ENCODE assay signal across 9 cellular contexts in the genomic region with DNA sequence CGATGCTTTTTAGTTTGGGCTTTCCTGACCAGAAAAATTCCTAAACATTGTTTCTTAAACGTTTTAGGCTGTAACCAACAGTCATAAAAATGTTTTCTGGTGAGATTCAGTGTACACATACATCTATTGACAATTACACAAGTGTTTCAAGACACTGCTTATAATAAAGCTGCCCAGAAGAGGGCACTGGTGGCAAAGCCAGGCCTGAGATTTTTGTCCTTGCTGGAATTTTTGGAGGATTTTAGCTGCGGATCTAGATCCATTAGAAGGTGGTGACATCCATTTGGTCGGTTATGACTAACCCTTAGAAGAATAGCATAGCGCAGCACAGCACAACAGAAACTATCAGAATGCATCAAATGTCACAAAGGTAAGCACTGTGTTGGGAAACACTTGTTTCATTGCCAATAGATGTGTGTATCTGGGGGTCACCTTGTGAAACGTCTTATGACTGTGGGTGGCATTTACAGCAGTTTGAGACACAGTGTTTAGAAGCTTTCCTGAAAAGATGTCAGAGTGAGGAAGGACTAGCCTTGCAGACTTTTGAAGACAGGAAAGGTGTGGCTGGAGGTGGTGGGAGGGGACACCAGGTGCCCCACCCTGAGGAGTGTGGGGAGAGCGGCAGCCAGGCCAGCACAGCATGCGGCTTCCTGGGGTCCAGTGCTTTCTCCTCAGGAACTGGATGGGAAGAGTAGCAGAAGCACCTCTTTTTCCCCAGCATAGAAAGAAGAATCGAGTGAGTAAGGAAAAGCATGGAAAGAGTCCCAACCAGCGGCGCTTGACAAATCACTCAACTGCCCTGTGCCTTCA. TPM values are rescaled to one million over a fixed set of nuclear protein-coding genes. Genes with fewer than 3 reads are reported as not detected.
DNase-seq lines count a peak whose midpoint lies in the region; ATAC-seq and TF ChIP-seq lines count a peak whose summit lies in the region.
"Had no signal": no experiment of that assay in that cellular context is flagged by ENCODE, and none has a peak within 500 bp of the region (broad histone marks: within the 10 kb centered on the region; RNA-seq: fewer than 3 reads in every experiment).

No MANE protein-coding gene starts in this region.

- BruUV-seq in Calu3 (replicated peaks; lab: Mats Ljungman, UMichigan) = no TSS peak

- peaks cover 91% of the 10 kb centered on the region for H3K27me3 Mint-ChIP-seq in Calu3 (ENCODE audit: unreplicated experiment)
- peaks cover 7% of the 10 kb centered on the region for H3K27me3 Mint-ChIP-seq in activated CD8-positive, alpha-beta T cell treated with anti-CD3 and anti-CD28 coated beads, Interleukin-2, amount 10 ng/mL, durations not matched to agents 7 days and 5 days (ENCODE audit: low read depth)
- H3K27me3 Mint-ChIP-seq: dendritic cell treated with granulocyte-macrophage colony-stimulating factor and Interleukin-4, amounts not matched to agents 40 ng/mL and 50 ng/mL, for 4 days had no signal

- intact Hi-C loops in Calu3 (cut with micrococcal nuclease; ENCODE audit: unreplicated experiment) = loop anchor here (1.0 kb wide), 2 partner anchors 44 to 73 kb away; no protein-coding TSS in a partner anchor

- ATAC-seq in activated CD4-positive, CD25-positive, alpha-beta regulatory T cell treated with anti-CD3 and anti-CD28 coated beads, Interleukin-2, amount 50 U/mL, for 24 hours = no peak
- ATAC-seq in activated CD8-positive, alpha-beta T cell treated with anti-CD3 and anti-CD28 coated beads, Interleukin-2, amount 10 ng/mL, durations not matched to agents 7 days and 5 days = no peak

- CTCF ChIA-PET in Calu3 (lab: Charles Lee) = interaction anchor here (1.1 to 1.4 kb wide), 4 partner anchors 41 to 57 kb away, joined by 3 to 20 read pairs (median 3); no protein-coding TSS in a partner anchor
- CTCF ChIA-PET in activated CD8-positive, alpha-beta T cell treated with anti-CD3 and anti-CD28 coated beads, Interleukin-2, amount 10 ng/mL, durations not matched to agents 7 days and 5 days (lab: Charles Lee) = interaction anchor here (2.5 kb wide), 1 partner anchor 49 kb away, joined by 6 read pairs; no protein-coding TSS in a partner anchor

- peak; percentile 43 for DNase-seq in Calu3
- DNase-seq in NCI-H1092 treated with DMSO at 0.1 percent for 48 hours (lab: John Stamatoyannopoulos, UW) = peak; percentile 9
- peak; percentile 81 for DNase-seq in cerebellar cortex (ENCODE audit: low spot score)
- DNase-seq in midbrain (lab: John Stamatoyannopoulos, UW) = peak; percentile 24
- no peak for DNase-seq in NOMO-1 treated with dmso at 0.1 percent for 144 hours (lab: John Stamatoyannopoulos, UW; ENCODE audit: unreplicated experiment)
- no peak for DNase-seq in activated CD4-positive, alpha-beta T cell treated with anti-CD3 and anti-CD28 coated beads, Interleukin-2, amount 50 U/mL, for 1 hour
- no peak for DNase-seq in activated CD8-positive, alpha-beta T cell treated with anti-CD3 and anti-CD28 coated beads, Interleukin-2, amount 10 ng/mL, durations not matched to agents 7 days and 5 days

- no peaks in the 10 kb centered on the region for H3K9me3 Mint-ChIP-seq in Calu3 (ENCODE audit: low read depth, unreplicated experiment)
- no peaks in the 10 kb centered on the region for H3K9me3 Mint-ChIP-seq in activated CD8-positive, alpha-beta T cell treated with anti-CD3 and anti-CD28 coated beads, Interleukin-2, amount 10 ng/mL, durations not matched to agents 7 days and 5 days (ENCODE audit: insufficient read depth)
- H3K9me3 Mint-ChIP-seq: dendritic cell treated with granulocyte-macrophage colony-stimulating factor and Interleukin-4, amounts not matched to agents 40 ng/mL and 50 ng/mL, for 4 days had no signal

- no peak overlapping the region for H3K4me3 Mint-ChIP-seq in Calu3 (ENCODE audit: low read depth, unreplicated experiment)
- no peak overlapping the region for H3K4me3 Mint-ChIP-seq in activated CD8-positive, alpha-beta T cell treated with anti-CD3 and anti-CD28 coated beads, Interleukin-2, amount 10 ng/mL, durations not matched to agents 7 days and 5 days
- H3K4me3 Mint-ChIP-seq: dendritic cell treated with granulocyte-macrophage colony-stimulating factor and Interleukin-4, amounts not matched to agents 40 ng/mL and 50 ng/mL, for 4 days had no signal

- POLR2A ChIA-PET in activated CD8-positive, alpha-beta T cell treated with anti-CD3 and anti-CD28 coated beads, Interleukin-2, amount 10 ng/mL, durations not matched to agents 7 days and 5 days (lab: Charles Lee) = no interaction called here

- H3K27ac Mint-ChIP-seq in Calu3 (ENCODE audit: unreplicated experiment) = no peak overlapping the region
- H3K27ac Mint-ChIP-seq in activated CD8-positive, alpha-beta T cell treated with anti-CD3 and anti-CD28 coated beads, Interleukin-2, amount 10 ng/mL, durations not matched to agents 7 days and 5 days = no peak overlapping the region
- H3K27ac Mint-ChIP-seq: dendritic cell treated with granulocyte-macrophage colony-stimulating factor and Interleukin-4, amounts not matched to agents 40 ng/mL and 50 ng/mL, for 4 days had no signal

- no peaks in the 10 kb centered on the region for H3K4me1 Mint-ChIP-seq in Calu3 (ENCODE audit: low read depth, unreplicated experiment)
- no peaks in the 10 kb centered on the region for H3K4me1 Mint-ChIP-seq in activated CD8-positive, alpha-beta T cell treated with anti-CD3 and anti-CD28 coated beads, Interleukin-2, amount 10 ng/mL, durations not matched to agents 7 days and 5 days (ENCODE audit: low read depth)

- peak; percentile 56 for TF ChIP-seq CTCF in Calu3 (IDR thresholded peaks at IDR 0.05; ENCODE audit: unreplicated experiment)

- H3K36me3 Mint-ChIP-seq in Calu3 (ENCODE audit: insufficient read depth, unreplicated experiment) = no peaks in the 10 kb centered on the region
- no peaks in the 10 kb centered on the region for H3K36me3 Mint-ChIP-seq in activated CD8-positive, alpha-beta T cell treated with anti-CD3 and anti-CD28 coated beads, Interleukin-2, amount 10 ng/mL, durations not matched to agents 7 days and 5 days (ENCODE audit: low read depth)

RNA-seq across cellular contexts. Expression of a gene that starts 54.7 kb away (rescaled TPM):
- total RNA-seq in Calu3 (2022) = 122 and 145 TPM in 2 replicates
- total RNA-seq in activated CD8-positive, alpha-beta T cell treated with anti-CD3 and anti-CD28 coated beads, Interleukin-2, amount 10 ng/mL, durations not matched to agents 7 days and 5 days = 100 to 1,000 TPM in 1 of 2 experiments, 10 to 100 TPM in 1; 91.5 to 102 TPM

Comparison
In these comparisons a context has a peak if more than half of its experiments do, and no peak if none do; other contexts are left out.
1. DNase-seq: peak in Calu3 (single experiment), NCI-H1092 treated with DMSO at 0.1 percent for 48 hours (single experiment), cerebellar cortex (single experiment) and midbrain (single experiment); none in NOMO-1 treated with dmso at 0.1 percent for 144 hours (single experiment), activated CD4-positive, alpha-beta T cell treated with anti-CD3 and anti-CD28 coated beads, Interleukin-2, amount 50 U/mL, for 1 hour (single experiment) and activated CD8-positive, alpha-beta T cell treated with anti-CD3 and anti-CD28 coated beads, Interleukin-2, amount 10 ng/mL, durations not matched to agents 7 days and 5 days (single experiment).